14 cellular contexts compared by ENCODE assay signal in genomic region chr5:61303348-61303747, GRCh38. TPM values are rescaled to one million over a fixed set of nuclear protein-coding genes. Genes with fewer than 3 reads are reported as not detected.
DNase-seq lines count a peak whose midpoint lies in the region; ATAC-seq and TF ChIP-seq lines count a peak whose summit lies in the region.
"Had no signal": no experiment of that assay in that cellular context is flagged by ENCODE, and none has a peak within 500 bp of the region (broad histone marks: within the 10 kb centered on the region; RNA-seq: fewer than 3 reads in every experiment).

No MANE protein-coding gene starts in this region.

- H3K36me3 Mint-ChIP-seq in naive thymus-derived CD4-positive, alpha-beta T cell: no peaks in the 10 kb centered on the region
- H3K36me3 Mint-ChIP-seq: stimulated activated memory B cell treated with anti-CD40 and anti-IgM and Interleukin-4, amounts not matched to agents 10 μg/mL and 1 μg/mL and 100 μg/mL, for 72 hours had no signal

- no peak overlapping the region for H3K27ac ChIP-seq in naive thymus-derived CD4-positive, alpha-beta T cell (ENCODE audit: low read depth, low read length)

- DNase-seq in RPMI8226 (peak; percentile 47), fibroblast of the aortic adventitia (ENCODE audit: low read depth) (peak; percentile 65), HuH-7.5 (ENCODE audit: low spot score) (no peak), T-helper 2 cell (no peak)
- no peak for DNase-seq in naive thymus-derived CD4-positive, alpha-beta T cell
- DNase-seq: activated B cell treated with CpG ODN at 0.5 μM for 24 hours, amygdala, C1 segment of cervical spinal cord, glutamatergic neuron, NCI-H1048, trophoblast cell had no signal

- H3K27me3 ChIP-seq in skeletal muscle satellite cell (ENCODE audit: control insufficient read depth, insufficient read depth, low read length): no peaks in the 10 kb centered on the region
- no peaks in the 10 kb centered on the region for H3K27me3 ChIP-seq in naive thymus-derived CD4-positive, alpha-beta T cell (ENCODE audit: control insufficient read depth in 2 of 2, insufficient read depth in 2 of 2, low read length in 2 of 2)

- no peak overlapping the region for H3K27ac Mint-ChIP-seq in naive thymus-derived CD4-positive, alpha-beta T cell
- H3K27ac Mint-ChIP-seq: activated B cell treated with CpG ODN at 0.5 μM for 24 hours; stimulated activated memory B cell treated with anti-CD40 and anti-IgM and Interleukin-4, amounts not matched to agents 10 μg/mL and 1 μg/mL and 100 μg/mL, for 72 hours had no signal

- TF ChIP-seq CTCF in fibroblast of the aortic adventitia (IDR thresholded peaks at IDR 0.05; ENCODE audit: insufficient read depth, low read length): no peak

- H3K9me3 ChIP-seq in skeletal muscle satellite cell (replicated peaks; ENCODE audit: low read length): no peaks in the 10 kb centered on the region
- H3K9me3 ChIP-seq in naive thymus-derived CD4-positive, alpha-beta T cell (ENCODE audit: control insufficient read depth in 2 of 3, low read length in 3 of 3): no peaks in the 10 kb centered on the region

- H3K9ac ChIP-seq in skeletal muscle satellite cell (ENCODE audit: low read depth, low read length): peak overlapping the region; percentile 74

- POLR2A ChIA-PET in naive thymus-derived CD4-positive, alpha-beta T cell (lab: Charles Lee): interaction anchor here (1.2 kb wide), 1 partner anchor 29 kb away, joined by 3 read pairs; the partner anchor contains the start of gene ZSWIM6

- peak overlapping the region in 1 of 10 donors; percentile 26 for H3K4me3 Mint-ChIP-seq in naive thymus-derived CD4-positive, alpha-beta T cell
- H3K4me3 Mint-ChIP-seq: activated B cell treated with CpG ODN at 0.5 μM for 24 hours; stimulated activated memory B cell treated with anti-CD40 and anti-IgM and Interleukin-4, amounts not matched to agents 10 μg/mL and 1 μg/mL and 100 μg/mL, for 72 hours had no signal

- peaks cover 0 to 26% (median 12%) of the 10 kb centered on the region in 5 donors for H3K27me3 Mint-ChIP-seq in naive thymus-derived CD4-positive, alpha-beta T cell

- peaks cover 84% of the 10 kb centered on the region for H3K4me1 ChIP-seq in skeletal muscle satellite cell (ENCODE audit: control insufficient read depth, insufficient read depth, low read length)
- no peaks in the 10 kb centered on the region for H3K4me1 ChIP-seq in naive thymus-derived CD4-positive, alpha-beta T cell (ENCODE audit: control insufficient read depth in 2 of 2, insufficient read depth in 2 of 2, low read length in 2 of 2)

- ATAC-seq in GM21619 (IDR thresholded peaks at IDR 0.05; ENCODE audit: unreplicated experiment): peak; percentile 42
- ATAC-seq in naive thymus-derived CD4-positive, alpha-beta T cell: no peak
- ATAC-seq: stimulated activated memory B cell treated with anti-CD40 and anti-IgM and Interleukin-4, amounts not matched to agents 10 μg/mL and 1 μg/mL and 100 μg/mL, for 72 hours had no signal

- peaks cover 0 to 1% (median 0%) of the 10 kb centered on the region in 11 donors for H3K9me3 Mint-ChIP-seq in naive thymus-derived CD4-positive, alpha-beta T cell
- H3K9me3 Mint-ChIP-seq: activated B cell treated with CpG ODN at 0.5 μM for 24 hours; stimulated activated memory B cell treated with anti-CD40 and anti-IgM and Interleukin-4, amounts not matched to agents 10 μg/mL and 1 μg/mL and 100 μg/mL, for 72 hours had no signal

- H3K4me3 ChIP-seq in fibroblast of the aortic adventitia (ENCODE audit: low read depth, low read length): peak overlapping the region; percentile 65
- H3K4me3 ChIP-seq in skeletal muscle satellite cell (ENCODE audit: low read length): peak overlapping the region; percentile 51
- H3K4me3 ChIP-seq in naive thymus-derived CD4-positive, alpha-beta T cell (ENCODE audit: low read length): no peak overlapping the region

- H3K4me1 Mint-ChIP-seq in naive thymus-derived CD4-positive, alpha-beta T cell: peaks cover 0 to 21% (median 0%) of the 10 kb centered on the region in 7 donors

- H3K4me2 ChIP-seq in skeletal muscle satellite cell (ENCODE audit: low read length): peak overlapping the region; percentile 75

- no peaks in the 10 kb centered on the region for H3K36me3 ChIP-seq in skeletal muscle satellite cell (ENCODE audit: insufficient read depth, low read length)
- H3K36me3 ChIP-seq in naive thymus-derived CD4-positive, alpha-beta T cell (ENCODE audit: control insufficient read depth in 2 of 3, insufficient read depth in 3 of 3, low read length in 3 of 3): no peaks in the 10 kb centered on the region

- CTCF ChIA-PET in naive thymus-derived CD4-positive, alpha-beta T cell (lab: Charles Lee): no interaction called here

- intact Hi-C loops in naive thymus-derived CD4-positive, alpha-beta T cell (cut with micrococcal nuclease): no loop called here

RNA-seq across cellular contexts. Expression of gene ZSWIM6, which starts 28.7 kb away (rescaled TPM):
- 3.1 and 6.9 TPM in 2 replicates for total RNA-seq in fibroblast of the aortic adventitia (ENCODE audit: low replicate concordance)
- total RNA-seq in skeletal muscle satellite cell (2012; rRNA removed): 7.9 and 10.0 TPM in 2 replicates
- total RNA-seq in naive thymus-derived CD4-positive, alpha-beta T cell: 10 to 100 TPM in 3 of 5 experiments, 1 to 10 TPM in 2; 4.2 to 18.5 (median 11.5) TPM
- polyA plus RNA-seq in naive thymus-derived CD4-positive, alpha-beta T cell: under 1 TPM; 0.29 to 0.48 TPM

Comparison
In these comparisons a context has a peak if more than half of its experiments do, and no peak if none do; other contexts are left out.
1. DNase-seq: peak in RPMI8226 (single experiment) and fibroblast of the aortic adventitia (single experiment); none in HuH-7.5 (single experiment), naive thymus-derived CD4-positive, alpha-beta T cell (0 of 9) and T-helper 2 cell (0 of 5).